Comparison of ENCODE assay signal across 8 cellular contexts in the genomic region with DNA sequence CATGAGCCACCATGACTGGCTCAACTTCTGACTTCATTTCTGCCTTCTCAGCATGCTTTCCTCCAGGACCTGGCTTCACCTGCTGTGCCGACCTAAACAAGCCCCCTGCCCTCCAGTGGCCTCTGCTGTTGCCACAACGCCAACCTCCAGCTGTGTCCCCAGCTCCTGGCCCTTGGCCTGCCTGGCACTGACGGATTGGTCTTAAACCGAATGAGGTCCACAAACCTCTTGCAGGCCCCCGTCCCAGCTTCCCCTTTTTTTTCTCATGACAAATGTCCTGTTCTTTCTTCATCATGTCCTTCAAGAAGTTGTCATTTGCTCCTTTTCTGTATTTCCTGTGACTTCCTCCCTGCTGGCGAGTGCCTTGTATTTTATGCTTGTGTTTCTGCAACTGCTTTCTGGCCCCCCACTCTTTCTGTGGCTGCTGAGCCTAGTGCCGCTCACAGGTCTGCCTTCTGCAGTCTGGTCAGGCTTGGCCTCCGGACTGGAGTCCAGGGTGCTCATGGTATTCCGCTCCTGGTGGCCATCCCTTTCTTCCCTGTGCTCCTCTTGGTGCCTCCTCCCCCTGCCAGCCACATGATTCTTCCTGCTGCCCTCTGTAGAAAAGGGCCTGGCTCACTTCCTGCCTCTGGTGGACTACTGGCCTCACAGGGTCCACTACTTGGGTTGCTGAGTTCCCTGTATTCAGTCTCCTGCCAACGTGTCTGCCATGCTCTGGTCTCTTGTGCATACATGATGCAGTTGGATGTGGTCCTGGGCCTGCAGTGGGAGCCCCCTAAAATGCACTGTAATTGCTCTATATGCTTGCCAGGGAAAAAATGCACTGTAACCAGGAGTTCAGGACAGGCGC. TPM values are rescaled to one million over a fixed set of nuclear protein-coding genes. Genes with fewer than 3 reads are reported as not detected.
DNase-seq lines count a peak whose midpoint lies in the region; ATAC-seq and TF ChIP-seq lines count a peak whose summit lies in the region.

No MANE protein-coding gene starts in this region.

- H3K36me3 Mint-ChIP-seq in activated CD4-positive, alpha-beta T cell treated with anti-CD3 and anti-CD28 coated beads, Interleukin-2, amount 10 ng/mL, durations not matched to agents 7 days and 5 days (ENCODE audit: low read depth) = peaks cover 16% of the 10 kb centered on the region

- 58 to 65% methylated on average over 11 of the region's 11 CpGs for WGBS in tibial nerve, 2 donors

- no peaks in the 10 kb centered on the region for H3K27me3 Mint-ChIP-seq in activated CD4-positive, alpha-beta T cell treated with anti-CD3 and anti-CD28 coated beads, Interleukin-2, amount 10 ng/mL, durations not matched to agents 7 days and 5 days

- H3K9me3 ChIP-seq in adipocyte (ENCODE audit: control insufficient read depth, low read length) (no peaks in the 10 kb centered on the region), left lung (no peaks in the 10 kb centered on the region), tibial nerve (no peaks in the 10 kb centered on the region)

- ATAC-seq in left lung (no peak), GM21390 (IDR thresholded peaks at IDR 0.05; ENCODE audit: unreplicated experiment) (no peak), foreskin keratinocyte (no peak)

- H3K9me3 Mint-ChIP-seq in activated CD4-positive, alpha-beta T cell treated with anti-CD3 and anti-CD28 coated beads, Interleukin-2, amount 10 ng/mL, durations not matched to agents 7 days and 5 days = no peaks in the 10 kb centered on the region

- H3K4me1 Mint-ChIP-seq in activated CD4-positive, alpha-beta T cell treated with anti-CD3 and anti-CD28 coated beads, Interleukin-2, amount 10 ng/mL, durations not matched to agents 7 days and 5 days = peaks cover 59% of the 10 kb centered on the region

- H3K9ac ChIP-seq in adipocyte (ENCODE audit: low read length) = peak overlapping the region; percentile 93

- TF ChIP-seq CTCF in left lung (IDR thresholded peaks at IDR 0.05) (no peak), tibial nerve (IDR thresholded peaks at IDR 0.05) (peak in 1 of 5 experiments; percentile 14), foreskin keratinocyte (conservative IDR thresholded peaks at IDR 0.05) (no peak)

- peaks cover 3% of the 10 kb centered on the region for H3K36me3 ChIP-seq in adipocyte (ENCODE audit: control insufficient read depth, insufficient read depth, low read length, severe bottlenecking)
- H3K36me3 ChIP-seq in left lung = peaks cover 0 to 26% of the 10 kb centered on the region in 2 donors
- peaks cover 0 to 11% (median 0%) of the 10 kb centered on the region in 3 donors for H3K36me3 ChIP-seq in tibial nerve

- intact Hi-C loops in left lung (cut with DNase I) = no loop called here

- no peak for TF ChIP-seq EP300 in tibial nerve (IDR thresholded peaks at IDR 0.05)

- no peak for DNase-seq in activated CD4-positive, alpha-beta T cell treated with anti-CD3 and anti-CD28 coated beads, Interleukin-2, amount 10 ng/mL, durations not matched to agents 7 days and 5 days
- no peak for DNase-seq in activated CD4-positive, alpha-beta T cell treated with anti-CD3 and anti-CD28 coated beads for 1 hour
- DNase-seq in adipocyte (ENCODE audit: low read depth) (no peak), left lung (peak in 1 of 2 donors; percentile 85), tibial nerve (ENCODE audit: low spot score in 2 of 2) (no peak), foreskin keratinocyte (no peak), KG1 (lab: John Stamatoyannopoulos, UW) (no peak)

- CTCF ChIA-PET in activated CD4-positive, alpha-beta T cell treated with anti-CD3 and anti-CD28 coated beads, Interleukin-2, amount 10 ng/mL, durations not matched to agents 7 days and 5 days (lab: Charles Lee) = interaction anchor here (0.6 to 1.4 kb wide), 3 partner anchors 9 to 375 kb away, joined by 3 to 4 read pairs (median 4); no protein-coding TSS in a partner anchor

- POLR2A ChIA-PET in activated CD4-positive, alpha-beta T cell treated with anti-CD3 and anti-CD28 coated beads, Interleukin-2, amount 10 ng/mL, durations not matched to agents 7 days and 5 days (lab: Charles Lee) = no interaction called here

- H3K4me1 ChIP-seq in adipocyte (ENCODE audit: control insufficient read depth, insufficient read depth, low read length) (peaks cover 58% of the 10 kb centered on the region), left lung (peaks cover 50 to 82% of the 10 kb centered on the region in 2 donors), tibial nerve (peaks cover 0 to 82% (median 66%) of the 10 kb centered on the region in 4 donors), foreskin keratinocyte (peaks cover 7% of the 10 kb centered on the region)

- peak overlapping the region; percentile 92 for H3K4me3 Mint-ChIP-seq in activated CD4-positive, alpha-beta T cell treated with anti-CD3 and anti-CD28 coated beads, Interleukin-2, amount 10 ng/mL, durations not matched to agents 7 days and 5 days

- peak overlapping the region; percentile 94 to 99 for H3K27ac ChIP-seq in left lung
- H3K27ac ChIP-seq in tibial nerve = peak overlapping the region in 3 of 4 donors; percentile 98 to 100 (median 99)
- H3K27ac ChIP-seq in foreskin keratinocyte = no peak overlapping the region

- peak overlapping the region; percentile 96 for H3K27ac Mint-ChIP-seq in activated CD4-positive, alpha-beta T cell treated with anti-CD3 and anti-CD28 coated beads, Interleukin-2, amount 10 ng/mL, durations not matched to agents 7 days and 5 days

- H3K27me3 ChIP-seq in adipocyte (replicated peaks; ENCODE audit: control insufficient read depth, insufficient read depth, low read length) (no peaks in the 10 kb centered on the region), left lung (no peaks in the 10 kb centered on the region), tibial nerve (no peaks in the 10 kb centered on the region), foreskin keratinocyte (no peaks in the 10 kb centered on the region)

- peak overlapping the region; percentile 86 for H3K4me3 ChIP-seq in adipocyte (ENCODE audit: low read length)
- H3K4me3 ChIP-seq in left lung = peak overlapping the region in 1 of 2 donors; percentile 97
- H3K4me3 ChIP-seq in tibial nerve = peak overlapping the region in 1 of 4 donors; percentile 94

- no peak for TF ChIP-seq POLR2A in tibial nerve (IDR thresholded peaks at IDR 0.05)

RNA-seq across cellular contexts. Expression of gene ATP6V0C, which starts 2.9 kb away (rescaled TPM):
- total RNA-seq in activated CD4-positive, alpha-beta T cell treated with anti-CD3 and anti-CD28 coated beads, Interleukin-2, amount 10 ng/mL, durations not matched to agents 7 days and 5 days = 100 to 1,000 TPM; 103 to 111 TPM
- 100 to 1,000 TPM; 296 to 333 TPM for total RNA-seq in left lung
- 10 to 100 TPM; 48.1 to 73.0 (median 61.1) TPM for total RNA-seq in tibial nerve
- 69.8 and 73.3 TPM in 2 replicates for total RNA-seq in foreskin keratinocyte
- 213 and 228 TPM in 2 replicates for polyA plus RNA-seq in foreskin keratinocyte

RNA-seq across cellular contexts. Expression of gene AMDHD2, which starts 3.6 kb away (rescaled TPM):
- total RNA-seq in activated CD4-positive, alpha-beta T cell treated with anti-CD3 and anti-CD28 coated beads, Interleukin-2, amount 10 ng/mL, durations not matched to agents 7 days and 5 days = 10 to 100 TPM; 45.8 to 60.7 TPM
- total RNA-seq in left lung = 10 to 100 TPM; 45.5 to 62.4 TPM
- total RNA-seq in tibial nerve = 10 to 100 TPM; 40.4 to 64.5 (median 55.2) TPM
- total RNA-seq in foreskin keratinocyte = 19.0 and 20.5 TPM in 2 replicates
- 17.5 and 20.7 TPM in 2 replicates for polyA plus RNA-seq in foreskin keratinocyte

RNA-seq across cellular contexts. Expression of gene CEMP1, which starts 14.6 kb away (rescaled TPM):
- under 1 TPM in 1 of 2 experiments, not detected in 1; 0.17 TPM for total RNA-seq in activated CD4-positive, alpha-beta T cell treated with anti-CD3 and anti-CD28 coated beads, Interleukin-2, amount 10 ng/mL, durations not matched to agents 7 days and 5 days
- total RNA-seq in left lung = 1 to 10 TPM in 1 of 2 donors, under 1 TPM in 1; 0.45 to 1.1 TPM
- total RNA-seq in tibial nerve = not detected
- not detected in 2 replicates for total RNA-seq in foreskin keratinocyte
- polyA plus RNA-seq in foreskin keratinocyte = not detected in 2 replicates

RNA-seq across cellular contexts. Expression of gene PDPK1, which starts 21.2 kb away (rescaled TPM):
- 10 to 100 TPM; 43.3 to 46.1 TPM for total RNA-seq in activated CD4-positive, alpha-beta T cell treated with anti-CD3 and anti-CD28 coated beads, Interleukin-2, amount 10 ng/mL, durations not matched to agents 7 days and 5 days
- total RNA-seq in left lung (10 to 100 TPM; 56.4 to 64.8 TPM), tibial nerve (10 to 100 TPM; 28.6 to 41.7 (median 32.4) TPM), foreskin keratinocyte (17.6 and 19.4 TPM in 2 replicates)
- polyA plus RNA-seq in foreskin keratinocyte = 4.2 and 4.7 TPM in 2 replicates

RNA-seq across cellular contexts. Expression of gene TBC1D24, which starts 41.7 kb away (rescaled TPM):
- 1 to 10 TPM; 8.1 TPM for total RNA-seq in activated CD4-positive, alpha-beta T cell treated with anti-CD3 and anti-CD28 coated beads, Interleukin-2, amount 10 ng/mL, durations not matched to agents 7 days and 5 days
- total RNA-seq in left lung = 10 to 100 TPM; 37.1 to 41.4 TPM
- 10 to 100 TPM; 12.0 to 18.3 (median 16.3) TPM for total RNA-seq in tibial nerve
- 7.7 and 7.8 TPM in 2 replicates for total RNA-seq in foreskin keratinocyte
- 2.5 and 2.9 TPM in 2 replicates for polyA plus RNA-seq in foreskin keratinocyte
